In the genomic region with DNA sequence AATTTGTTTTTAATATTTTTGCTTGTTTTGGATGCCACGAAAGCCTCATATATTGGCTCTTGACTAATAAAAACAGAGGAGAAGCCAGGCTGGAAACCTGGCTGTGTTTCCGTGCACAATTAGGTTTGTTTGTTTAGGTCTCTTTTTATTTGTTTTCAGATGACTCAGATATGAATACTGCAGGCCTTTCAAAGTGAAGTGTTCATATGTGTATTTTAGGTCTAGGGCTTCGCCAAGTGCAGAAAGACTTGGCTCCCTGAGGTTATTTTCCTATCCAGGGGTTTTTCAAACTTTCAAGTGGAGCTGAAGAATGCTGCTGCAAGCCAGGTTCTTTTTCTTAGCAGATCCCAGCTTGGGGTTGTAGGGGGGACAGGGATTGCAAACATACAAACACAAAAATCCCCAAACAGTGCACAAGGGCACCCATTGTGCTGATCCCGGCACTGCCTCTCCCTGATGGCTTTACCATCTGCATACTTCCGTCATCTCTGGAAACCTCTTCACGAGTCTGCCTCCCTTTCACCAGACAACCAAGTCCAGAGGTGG, we compare ENCODE assay signal across 8 cellular contexts.
DNase-seq lines count a peak whose midpoint lies in the region; ATAC-seq and TF ChIP-seq lines count a peak whose summit lies in the region.

No MANE protein-coding gene starts in this region.

- H3K27ac ChIP-seq in mammary epithelial cell (ENCODE audit: insufficient read depth, low read depth, low read length) (no peak overlapping the region), psoas muscle (no peak overlapping the region)

- POLR2A ChIA-PET in BJ (lab: Charles Lee) = interaction anchor here (0.6 kb wide), 1 partner anchor 27 kb away, joined by 3 read pairs; no protein-coding TSS in a partner anchor

- no peaks in the 10 kb centered on the region for H4K20me1 ChIP-seq in mammary epithelial cell (ENCODE audit: insufficient read depth, low read length)

- H3K4me2 ChIP-seq in mammary epithelial cell (ENCODE audit: insufficient read depth, low read depth, low read length) = no peak overlapping the region

- H3K4me1 ChIP-seq in mammary epithelial cell (ENCODE audit: insufficient read depth, low read length) (no peaks in the 10 kb centered on the region), psoas muscle (no peaks in the 10 kb centered on the region)

- H3K36me3 ChIP-seq in BJ (ENCODE audit: control insufficient read depth, insufficient read depth, low read length) = no peaks in the 10 kb centered on the region
- H3K36me3 ChIP-seq in mammary epithelial cell (ENCODE audit: insufficient read depth, low read length) = no peaks in the 10 kb centered on the region
- H3K36me3 ChIP-seq in psoas muscle (ENCODE audit: insufficient read depth in 1 of 2, low read depth in 1 of 2) = no peaks in the 10 kb centered on the region

- TF ChIP-seq CTCF in BJ (IDR thresholded peaks at IDR 0.05; ENCODE audit: insufficient read depth, low read depth, low read length) (no peak), mammary epithelial cell (conservative IDR thresholded peaks at IDR 0.05 in 1 of 2, IDR thresholded peaks at IDR 0.05 in 1 of 2; ENCODE audit: extremely low read depth in 1 of 2, insufficient read depth in 1 of 2, low read depth in 1 of 2, low read length in 2 of 2) (no peak), psoas muscle (IDR thresholded peaks at IDR 0.05) (no peak)

- H3K27me3 ChIP-seq in BJ (ENCODE audit: control insufficient read depth, insufficient read depth, low read length) (no peaks in the 10 kb centered on the region), mammary epithelial cell (ENCODE audit: insufficient read depth, low read length) (peaks cover 2% of the 10 kb centered on the region), psoas muscle (ENCODE audit: insufficient read depth in 3 of 3, low read length in 2 of 3) (no peaks in the 10 kb centered on the region)

- CTCF ChIA-PET in BJ (lab: Yijun Ruan, JAX) = interaction anchor here (0.8 to 4.9 kb wide), 5 partner anchors 8 to 388 kb away, joined by 3 to 20 read pairs (median 6); no protein-coding TSS in a partner anchor
- CTCF ChIA-PET in mammary epithelial cell (lab: Charles Lee; ENCODE audit: low non-redundant PET) = no interaction called here

- H2AFZ ChIP-seq in mammary epithelial cell (ENCODE audit: low read depth, low read length) = no peak overlapping the region

- H3K9me3 ChIP-seq in mammary epithelial cell (replicated peaks; ENCODE audit: insufficient read depth, low read length) (no peaks in the 10 kb centered on the region), psoas muscle (no peaks in the 10 kb centered on the region)

- WGBS in mammary epithelial cell (ENCODE audit: low coverage, missing lambda C conversion rate) = 15% methylated on average over 6 of the region's 6 CpGs
- 27 to 39% (median 33%) methylated on average over 6 of the region's 6 CpGs for WGBS in psoas muscle, 3 donors

- no TSS peak for BruUV-seq in mammary epithelial cell (replicated peaks; lab: Mats Ljungman, UMichigan)

- H3K9ac ChIP-seq in mammary epithelial cell (ENCODE audit: insufficient read depth, low read length) = no peak overlapping the region

- no peak for ATAC-seq in GM19397 (IDR thresholded peaks at IDR 0.05; ENCODE audit: unreplicated experiment)
- no peak for ATAC-seq in psoas muscle
- no peak for ATAC-seq in HG02870 (IDR thresholded peaks at IDR 0.05; ENCODE audit: unreplicated experiment)
- ATAC-seq in HG02759 (IDR thresholded peaks at IDR 0.05; ENCODE audit: unreplicated experiment) = no peak

- no peaks in the 10 kb centered on the region for H3K79me2 ChIP-seq in mammary epithelial cell (ENCODE audit: insufficient read depth, low read length)

- intact Hi-C loops in mammary epithelial cell (cut with micrococcal nuclease) (no loop called here), psoas muscle (cut with DNase I) (no loop called here)

- in situ Hi-C loops in mammary epithelial cell (cut with MboI; ENCODE audit: low sequenced_read_pairs in 2 of 2) = no loop called here

- no peak overlapping the region for H3K4me3 ChIP-seq in BJ (ENCODE audit: low read depth, low read length)
- H3K4me3 ChIP-seq in mammary epithelial cell (replicated peaks in 1 of 3; ENCODE audit: insufficient read depth in 1 of 3, low read depth in 2 of 3, low read length in 3 of 3) = no peak overlapping the region
- no peak overlapping the region for H3K4me3 ChIP-seq in psoas muscle

- dilution Hi-C loops in mammary epithelial cell (cut with HindIII; ENCODE audit: low sequenced_read_pairs) = no loop called here

- DNase-seq in BJ (ENCODE audit: low read depth) (peak; percentile 71), NCI-H1436 (lab: John Stamatoyannopoulos, UW) (peak; percentile 24), mammary epithelial cell (peak; percentile 36), lung microvascular endothelial cell (ENCODE audit: low read depth in 2 of 2) (peak; percentile 17 to 27), psoas muscle (no peak)

Comparison
In these comparisons a context has a peak if more than half of its experiments do, and no peak if none do; other contexts are left out.
1. DNase-seq: peak in BJ (single experiment), NCI-H1436 (single experiment), mammary epithelial cell (single experiment) and lung microvascular endothelial cell (2 of 2); none in psoas muscle (0 of 2).